ENCODE assay signal across 28 cellular contexts in the genomic region with DNA sequence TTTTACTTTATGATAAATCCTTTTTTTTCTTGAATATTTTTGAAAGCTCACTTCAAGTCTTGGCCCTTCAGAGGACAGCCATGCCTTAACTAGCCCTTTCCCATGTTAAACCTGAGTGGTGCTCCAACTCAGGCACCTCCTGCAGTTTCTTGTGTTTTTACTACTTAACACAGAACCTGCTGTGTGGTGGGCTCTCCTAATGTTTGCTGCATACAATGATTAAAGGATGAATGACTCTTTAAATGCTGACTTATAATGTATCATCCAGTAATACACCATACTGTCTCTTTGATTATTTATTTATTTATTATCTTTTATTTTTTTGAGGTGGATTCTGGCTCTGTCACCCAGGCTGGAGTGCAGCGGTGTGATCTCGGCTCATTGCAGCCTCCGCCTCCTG.
DNase-seq lines count a peak whose midpoint lies in the region; ATAC-seq and TF ChIP-seq lines count a peak whose summit lies in the region.
"Had no signal": no experiment of that assay in that cellular context is flagged by ENCODE, and none has a peak within 500 bp of the region (broad histone marks: within the 10 kb centered on the region; RNA-seq: fewer than 3 reads in every experiment).

No MANE protein-coding gene starts in this region.

- no peaks in the 10 kb centered on the region for H3K27me3 Mint-ChIP-seq in stimulated activated naive CD8-positive, alpha-beta T cell treated with anti-CD3 and anti-CD28 coated beads, Interleukin-15, amount 100 ng/mL, for 72 hours
- H3K27me3 Mint-ChIP-seq: stimulated activated naive B cell treated with anti-CD40 and anti-IgM and Interleukin-4, amounts not matched to agents 10 μg/mL and 1 μg/mL and 100 μg/mL, for 72 hours had no signal

- H3K9me3 Mint-ChIP-seq in stimulated activated naive CD8-positive, alpha-beta T cell treated with anti-CD3 and anti-CD28 coated beads, Interleukin-15, amount 100 ng/mL, for 72 hours: no peaks in the 10 kb centered on the region
- H3K9me3 Mint-ChIP-seq: stimulated activated naive B cell treated with anti-CD40 and anti-IgM and Interleukin-4, amounts not matched to agents 10 μg/mL and 1 μg/mL and 100 μg/mL, for 72 hours had no signal

- H3K4me1 ChIP-seq in HCT116 (ENCODE audit: control insufficient read depth in 1 of 2, insufficient read depth in 2 of 2, low read length in 2 of 2) (peaks cover 8 to 17% of the 10 kb centered on the region in 2 experiments; a peak in 3 of 4 replicates), SJSA1 (replicated peaks) (peaks cover 6% of the 10 kb centered on the region), fibroblast of lung (ENCODE audit: control insufficient read depth, extremely low read depth, insufficient read depth, low read length) (no peaks in the 10 kb centered on the region)
- H3K4me1 ChIP-seq: parathyroid adenoma, Peyer's patch, right atrium auricular region, testis, uterus had no signal

- H4K20me1 ChIP-seq in HCT116 (ENCODE audit: insufficient read depth) (no peaks in the 10 kb centered on the region), fibroblast of lung (ENCODE audit: control insufficient read depth, extremely low read depth, insufficient read depth, low read length) (no peaks in the 10 kb centered on the region)
- H4K20me1 ChIP-seq: BLaER1 treated with 17β-estradiol and CSF1 and Interleukin-3, amounts not matched to agents 10 nM and 100 nM had no signal

- TF ChIP-seq RAD21 in HCT116 (IDR thresholded peaks at IDR 0.05; ENCODE audit: low read depth): no peak

- CTCF ChIA-PET in HCT116 (lab: Charles Lee): no interaction called here

- H3K4me2 ChIP-seq in HCT116 (ENCODE audit: low read length) (peak overlapping the region; percentile 57; the same call in 1 of the 2 replicates), fibroblast of lung (ENCODE audit: extremely low read depth, insufficient read depth, low read length) (no peak overlapping the region)
- H3K4me2 ChIP-seq: BLaER1 treated with 17β-estradiol and CSF1 and Interleukin-3, amounts not matched to agents 10 nM and 100 nM had no signal

- H3K27me3 ChIP-seq in HCT116 (ENCODE audit: insufficient read depth, low read length): no peaks in the 10 kb centered on the region
- no peaks in the 10 kb centered on the region for H3K27me3 ChIP-seq in SJSA1 (replicated peaks)
- no peaks in the 10 kb centered on the region for H3K27me3 ChIP-seq in fibroblast of lung (ENCODE audit: control insufficient read depth, insufficient read depth, low read length)
- H3K27me3 ChIP-seq: BLaER1 treated with 17β-estradiol and CSF1 and Interleukin-3, amounts not matched to agents 10 nM and 100 nM; heart right ventricle; Peyer's patch; right atrium auricular region; testis; uterus had no signal

- peak; percentile 23 for DNase-seq in A172 (ENCODE audit: low spot score)
- no peak for DNase-seq in HCT116 (ENCODE audit: low read depth, low spot score)
- DNase-seq in SJSA1 (ENCODE audit: low read depth in 1 of 2, low spot score in 2 of 2): no peak
- DNase-seq in fibroblast of lung (ENCODE audit: low read depth in 2 of 2): no peak
- no peak for DNase-seq in NCI-H1694 (lab: John Stamatoyannopoulos, UW)
- no peak for DNase-seq in stimulated activated naive CD8-positive, alpha-beta T cell treated with anti-CD3 and anti-CD28 coated beads, Interleukin-15, amount 100 ng/mL, for 72 hours
- no peak for DNase-seq in activated CD8-positive, alpha-beta memory T cell treated with anti-CD3 and anti-CD28 coated beads, Interleukin-2, amount 50 U/mL, for 48 hours
- DNase-seq: activated naive CD4-positive, alpha-beta T cell treated with anti-CD3 and anti-CD28 coated beads, Interleukin-2, amount 50 U/mL, for 16 hours; amygdala; caudate nucleus; COR-L47; DMS79 treated with DMSO at 0.1 percent for 48 hours; heart right ventricle; MM.1S; natural killer cell; NCI-H1436; NCI-H510A treated with DMSO at 0.1 percent for 48 hours; Peyer's patch; stimulated activated CD4-positive, alpha-beta T cell treated with anti-CD3 and anti-CD28 coated beads, Interleukin-4, amount 100 ng/mL, for 24 hours; stimulated activated naive B cell treated with anti-CD40 and anti-IgM and Interleukin-4, amounts not matched to agents 10 μg/mL and 1 μg/mL and 100 μg/mL, for 72 hours; testis; uterus had no signal

- intact Hi-C loops in HCT116 (cut with micrococcal nuclease): no loop called here

- H3K27ac ChIP-seq in HCT116 (ENCODE audit: low read depth, low read length): no peak overlapping the region
- H3K27ac ChIP-seq in SJSA1: peak overlapping the region; percentile 72
- H3K27ac ChIP-seq in fibroblast of lung (ENCODE audit: insufficient read depth, low read length): peak overlapping the region; percentile 37
- H3K27ac ChIP-seq: BLaER1 treated with 17β-estradiol and CSF1 and Interleukin-3, amounts not matched to agents 10 nM and 100 nM; heart right ventricle; parathyroid adenoma; Peyer's patch; right atrium auricular region; testis; uterus had no signal

- BruUV-seq in HCT116 (replicated peaks; lab: Mats Ljungman, UMichigan): no TSS peak

- H3K27ac Mint-ChIP-seq in stimulated activated naive CD8-positive, alpha-beta T cell treated with anti-CD3 and anti-CD28 coated beads, Interleukin-15, amount 100 ng/mL, for 72 hours: no peak overlapping the region
- H3K27ac Mint-ChIP-seq: natural killer cell; stimulated activated naive B cell treated with anti-CD40 and anti-IgM and Interleukin-4, amounts not matched to agents 10 μg/mL and 1 μg/mL and 100 μg/mL, for 72 hours had no signal

- no peak for TF ChIP-seq POLR2A in HCT116 (IDR thresholded peaks at IDR 0.05; ENCODE audit: borderline replicate concordance, extremely low read depth, insufficient read depth, insufficient read length)

- H3K4me3 Mint-ChIP-seq in stimulated activated naive CD8-positive, alpha-beta T cell treated with anti-CD3 and anti-CD28 coated beads, Interleukin-15, amount 100 ng/mL, for 72 hours: no peak overlapping the region
- H3K4me3 Mint-ChIP-seq: natural killer cell; stimulated activated naive B cell treated with anti-CD40 and anti-IgM and Interleukin-4, amounts not matched to agents 10 μg/mL and 1 μg/mL and 100 μg/mL, for 72 hours had no signal

- no peaks in the 10 kb centered on the region for H3K4me1 Mint-ChIP-seq in stimulated activated naive CD8-positive, alpha-beta T cell treated with anti-CD3 and anti-CD28 coated beads, Interleukin-15, amount 100 ng/mL, for 72 hours
- H3K4me1 Mint-ChIP-seq: natural killer cell; stimulated activated naive B cell treated with anti-CD40 and anti-IgM and Interleukin-4, amounts not matched to agents 10 μg/mL and 1 μg/mL and 100 μg/mL, for 72 hours had no signal

- no peaks in the 10 kb centered on the region for H3K9me3 ChIP-seq in HCT116 (ENCODE audit: control insufficient read depth in 1 of 2, insufficient read depth in 1 of 2, low read depth in 1 of 2, low read length in 2 of 2)
- no peaks in the 10 kb centered on the region for H3K9me3 ChIP-seq in SJSA1 (replicated peaks)
- H3K9me3 ChIP-seq in fibroblast of lung (ENCODE audit: control insufficient read depth, insufficient read depth, low read depth, low read length): no peaks in the 10 kb centered on the region
- H3K9me3 ChIP-seq: BLaER1 treated with 17β-estradiol and CSF1 and Interleukin-3, amounts not matched to agents 10 nM and 100 nM; heart right ventricle; Peyer's patch; right atrium auricular region; testis; uterus had no signal

- ATAC-seq in HCT116 (no peak), HG02840 (IDR thresholded peaks at IDR 0.05; ENCODE audit: low FRiP score, unreplicated experiment) (no peak)
- ATAC-seq in stimulated activated naive CD8-positive, alpha-beta T cell treated with anti-CD3 and anti-CD28 coated beads, Interleukin-15, amount 100 ng/mL, for 72 hours: no peak
- ATAC-seq: GM12878; heart right ventricle; left lobe of liver; natural killer cell; stimulated activated naive B cell treated with anti-CD40 and anti-IgM and Interleukin-4, amounts not matched to agents 10 μg/mL and 1 μg/mL and 100 μg/mL, for 72 hours had no signal

- H3K9me2 ChIP-seq in HCT116 (ENCODE audit: insufficient read depth): no peaks in the 10 kb centered on the region

- RAD21 ChIA-PET in HCT116 (lab: Charles Lee; ENCODE audit: low non-redundant PET in 1 of 2, low total read pairs in 2 of 2, uncharacterized antibody in 2 of 2, unreplicated experiment in 2 of 2): no interaction called here

- POLR2A ChIA-PET in HCT116 (lab: Charles Lee): no interaction called here

- no peak overlapping the region for H3K4me3 ChIP-seq in HCT116 (replicated peaks in 1 of 2; ENCODE audit: low read depth in 1 of 2, low read length in 2 of 2)
- no peak overlapping the region for H3K4me3 ChIP-seq in SJSA1
- no peak overlapping the region for H3K4me3 ChIP-seq in fibroblast of lung (replicated peaks in 1 of 4; ENCODE audit: control extremely low read depth in 1 of 4, insufficient read depth in 1 of 4, low read depth in 3 of 4, low read length in 4 of 4)
- H3K4me3 ChIP-seq: BLaER1 treated with 17β-estradiol and CSF1 and Interleukin-3, amounts not matched to agents 10 nM and 100 nM; GM12878; heart right ventricle; Peyer's patch; right atrium auricular region; testis; uterus had no signal

- H3K9ac ChIP-seq in HCT116 (ENCODE audit: low read length): no peak overlapping the region
- H3K9ac ChIP-seq in fibroblast of lung (ENCODE audit: insufficient read depth, low read length): no peak overlapping the region
- H3K9ac ChIP-seq: BLaER1 treated with 17β-estradiol and CSF1 and Interleukin-3, amounts not matched to agents 10 nM and 100 nM; parathyroid adenoma had no signal

- peak overlapping the region; percentile 69 for H2AFZ ChIP-seq in HCT116 (ENCODE audit: low read depth, low read length, poor library complexity, severe bottlenecking)
- no peak overlapping the region for H2AFZ ChIP-seq in fibroblast of lung (ENCODE audit: low read length)
- H2AFZ ChIP-seq: parathyroid adenoma had no signal

- TF ChIP-seq CTCF in HCT116 (IDR thresholded peaks at IDR 0.05 in 2 of 3, conservative IDR thresholded peaks at IDR 0.05 in 1 of 3; ENCODE audit: borderline replicate concordance in 1 of 3, insufficient read depth in 1 of 3, low read depth in 2 of 3, low read length in 2 of 3) (no peak), fibroblast of lung (conservative IDR thresholded peaks at IDR 0.05 in 1 of 2, IDR thresholded peaks at IDR 0.05 in 1 of 2; ENCODE audit: low read depth in 1 of 2, low read length in 2 of 2) (no peak)

- H3K79me2 ChIP-seq in HCT116 (ENCODE audit: insufficient read depth, low read length) (no peaks in the 10 kb centered on the region), fibroblast of lung (ENCODE audit: control insufficient read depth, insufficient read depth, low read length) (no peaks in the 10 kb centered on the region)
- H3K79me2 ChIP-seq: parathyroid adenoma had no signal

- no peaks in the 10 kb centered on the region for H3K36me3 ChIP-seq in HCT116 (ENCODE audit: control insufficient read depth in 1 of 2, insufficient read depth in 2 of 2, low read length in 2 of 2)
- no peaks in the 10 kb centered on the region for H3K36me3 ChIP-seq in SJSA1
- no peaks in the 10 kb centered on the region for H3K36me3 ChIP-seq in fibroblast of lung (ENCODE audit: control insufficient read depth, insufficient read depth, low read length)
- H3K36me3 ChIP-seq: BLaER1 treated with 17β-estradiol and CSF1 and Interleukin-3, amounts not matched to agents 10 nM and 100 nM; heart right ventricle; Peyer's patch; right atrium auricular region; uterus had no signal
